In genomic region chr6:44133981-44134711, GRCh38 we compare ENCODE assay signal across 2 cellular contexts.
TF ChIP-seq lines count a peak whose summit lies in the region.

No MANE protein-coding gene starts in this region.

TF ChIP-seq in A549, 52 proteins besides CTCF, POLR2A, EP300 and RAD21:
- TF ChIP-seq CHD4 (IDR thresholded peaks at IDR 0.05; ENCODE audit: borderline replicate concordance) (no peak), REST (IDR thresholded peaks at IDR 0.05) (no peak), SREBF2 (IDR thresholded peaks at IDR 0.05) (no peak), ZNF302 (CRISPR knock-in tag; IDR thresholded peaks at IDR 0.05) (no peak)

TF ChIP-seq in HCT116, 20 proteins besides CTCF, POLR2A, EP300 and RAD21:
- no peak for TF ChIP-seq ELF1 (IDR thresholded peaks at IDR 0.05; ENCODE audit: borderline replicate concordance, low read depth)
- no peak for TF ChIP-seq REST (IDR thresholded peaks at IDR 0.05; ENCODE audit: low read depth)
- no peak for TF ChIP-seq EGR1 (IDR thresholded peaks at IDR 0.05; ENCODE audit: low read depth)
- TF ChIP-seq YY1 (IDR thresholded peaks at IDR 0.05; ENCODE audit: extremely low read depth, insufficient replicate concordance, low read depth, low read length), result no peak
- TF ChIP-seq ATF3 (IDR thresholded peaks at IDR 0.05), result no peak
